ENCODE assay signal across 8 cellular contexts in genomic region chr4:86961605-86962295, GRCh38. TPM values are rescaled to one million over a fixed set of nuclear protein-coding genes. Genes with fewer than 3 reads are reported as not detected.
DNase-seq lines count a peak whose midpoint lies in the region; ATAC-seq, FAIRE-seq and TF ChIP-seq lines count a peak whose summit lies in the region.

No MANE protein-coding gene starts in this region.

- H3K4me3 ChIP-seq in fibroblast of villous mesenchyme (ENCODE audit: low read depth, low read length) (no peak overlapping the region), transverse colon (no peak overlapping the region), thyroid gland (replicated peaks in 1 of 3) (no peak overlapping the region)

- H3K4me1 ChIP-seq in transverse colon (peaks cover 20 to 52% (median 41%) of the 10 kb centered on the region in 4 donors), thyroid gland (peaks cover 20 to 44% of the 10 kb centered on the region in 2 donors)

- H3K9me3 ChIP-seq in transverse colon (no peaks in the 10 kb centered on the region), thyroid gland (no peaks in the 10 kb centered on the region)

- intact Hi-C loops in transverse colon (cut with DNase I; ENCODE audit: low total_unique reads) (no loop called here), thyroid gland (cut with DNase I) (no loop called here)

- H3K36me3 ChIP-seq in transverse colon = no peaks in the 10 kb centered on the region
- no peaks in the 10 kb centered on the region for H3K36me3 ChIP-seq in thyroid gland

- 35 to 38% methylated on average over 9 of the region's 9 CpGs for WGBS in transverse colon (ENCODE audit: low coverage in 1 of 2), 2 donors
- WGBS in thyroid gland, 2 donors = 77 to 80% methylated on average over 9 of the region's 9 CpGs

- H3K27ac ChIP-seq in transverse colon (peak overlapping the region; percentile 33 to 69 (median 51)), thyroid gland (no peak overlapping the region)

- ATAC-seq in HG03469 (IDR thresholded peaks at IDR 0.05; ENCODE audit: unreplicated experiment) = peak; percentile 85

- in situ Hi-C loops in transverse colon (cut with MboI; ENCODE audit: low pct_ligation_motif_present in 1 of 4, low pct_unique_long_range_greater_than_20kb in 1 of 4, low sequenced_read_pairs in 3 of 4) = no loop called here

- H3K27me3 ChIP-seq in transverse colon (no peaks in the 10 kb centered on the region), thyroid gland (no peaks in the 10 kb centered on the region)

- TF ChIP-seq EP300 in transverse colon (IDR thresholded peaks at IDR 0.05; ENCODE audit: low read depth) = no peak

- FAIRE-seq in RCC 7860 (lab: Jason Lieb, UNC) = peak; percentile 93

- TF ChIP-seq POLR2A in transverse colon (IDR thresholded peaks at IDR 0.05) (no peak), thyroid gland (IDR thresholded peaks at IDR 0.05) (no peak)

- DNase-seq in GM04504 (ENCODE audit: low read depth) (peak; percentile 31), GM20000 (ENCODE audit: low spot score) (peak; percentile 69), RCC 7860 (ENCODE audit: low spot score) (peak; percentile 83), fibroblast of villous mesenchyme (ENCODE audit: low read depth) (peak; percentile 91), transverse colon (peak; percentile 41), thyroid gland (no peak)
- DNase-seq in activated effector memory CD4-positive, alpha-beta T cell treated with anti-CD3 and anti-CD28 coated beads, Interleukin-2, amount 50 U/mL, for 16 hours = no peak

- TF ChIP-seq CTCF in GM20000 (IDR thresholded peaks at IDR 0.05; ENCODE audit: extremely low read depth, missing control alignments) (no peak), fibroblast of villous mesenchyme (IDR thresholded peaks at IDR 0.05; ENCODE audit: insufficient read depth, low read depth, low read length) (no peak), transverse colon (IDR thresholded peaks at IDR 0.05) (no peak), thyroid gland (IDR thresholded peaks at IDR 0.05) (no peak)

RNA-seq across cellular contexts. Expression of gene AFF1, which starts 26.9 kb away (rescaled TPM):
- total RNA-seq in fibroblast of villous mesenchyme = 19.0 and 34.1 TPM in 2 replicates
- 100 to 1,000 TPM in 1 of 4 donors, 10 to 100 TPM in 3; 77.1 to 151 (median 97.0) TPM for total RNA-seq in transverse colon
- 100 to 1,000 TPM; 155 to 238 (median 192) TPM for total RNA-seq in thyroid gland

Comparison
In these comparisons a context has a peak if more than half of its experiments do, and no peak if none do; other contexts are left out.
1. DNase-seq: peak in GM04504 (single experiment), GM20000 (single experiment), RCC 7860 (single experiment), fibroblast of villous mesenchyme (single experiment) and transverse colon (single experiment); none in activated effector memory CD4-positive, alpha-beta T cell treated with anti-CD3 and anti-CD28 coated beads, Interleukin-2, amount 50 U/mL, for 16 hours (single experiment) and thyroid gland (0 of 2).
2. H3K27ac ChIP-seq: peak in transverse colon (4 of 4); none in thyroid gland (0 of 3).